ENCODE assay signal across 1 cellular context in genomic region chr6:113356139-113356538, GRCh38.
TF ChIP-seq lines count a peak whose summit lies in the region.

No MANE protein-coding gene starts in this region.

TF ChIP-seq in HepG2, 621 proteins besides CTCF, POLR2A, EP300 and RAD21 (continued from another document and continues in another):
- TF ChIP-seq PBX3 (CRISPR knock-in tag; IDR thresholded peaks at IDR 0.05; ENCODE audit: borderline replicate concordance) = no peak
- TF ChIP-seq SAP130 (CRISPR knock-in tag; IDR thresholded peaks at IDR 0.05; ENCODE audit: low read depth) = peak; percentile 76
- no peak for TF ChIP-seq PRMT3 (CRISPR knock-in tag; IDR thresholded peaks at IDR 0.05; ENCODE audit: borderline replicate concordance, low read depth)
- no peak for TF ChIP-seq ELF1 (CRISPR knock-in tag; IDR thresholded peaks at IDR 0.05)
- no peak for TF ChIP-seq DMTF1 (CRISPR knock-in tag; IDR thresholded peaks at IDR 0.05)
- no peak for TF ChIP-seq ATF2 (CRISPR knock-in tag; IDR thresholded peaks at IDR 0.05)
- no peak for TF ChIP-seq ZNF569 (CRISPR knock-in tag; IDR thresholded peaks at IDR 0.05; ENCODE audit: borderline replicate concordance)
- TF ChIP-seq ZNF264 (CRISPR knock-in tag; IDR thresholded peaks at IDR 0.05) = 0 out of 2 replicates have a peak, but pooled peaks have one; percentile 45
- TF ChIP-seq MIER3 (CRISPR knock-in tag; IDR thresholded peaks at IDR 0.05; ENCODE audit: borderline replicate concordance) = 0 out of 2 replicates have a peak, but pooled peaks have one; percentile 42
- TF ChIP-seq ZNF3 (CRISPR knock-in tag; IDR thresholded peaks at IDR 0.05) = no peak
- no peak for TF ChIP-seq ZNF710 (CRISPR knock-in tag; IDR thresholded peaks at IDR 0.05; ENCODE audit: borderline replicate concordance)
- no peak for TF ChIP-seq ZFP90 (CRISPR knock-in tag; IDR thresholded peaks at IDR 0.05; ENCODE audit: borderline replicate concordance)
- TF ChIP-seq THAP11 (CRISPR knock-in tag; IDR thresholded peaks at IDR 0.05) = peak; percentile 65
- no peak for TF ChIP-seq ZBTB7B (CRISPR knock-in tag; IDR thresholded peaks at IDR 0.05)
- no peak for TF ChIP-seq ZNF7 (CRISPR knock-in tag; IDR thresholded peaks at IDR 0.05)
- TF ChIP-seq DR1 (CRISPR knock-in tag; IDR thresholded peaks at IDR 0.05) = no peak
- no peak for TF ChIP-seq ZNF30 (CRISPR knock-in tag; IDR thresholded peaks at IDR 0.05)
- TF ChIP-seq REL (CRISPR knock-in tag; conservative IDR thresholded peaks at IDR 0.05) = no peak
- 0 out of 2 replicates have a peak, but pooled peaks have one; percentile 42 for TF ChIP-seq DNMT3B (CRISPR knock-in tag; conservative IDR thresholded peaks at IDR 0.05)
- no peak for TF ChIP-seq ZBTB4 (CRISPR knock-in tag; IDR thresholded peaks at IDR 0.05; ENCODE audit: borderline replicate concordance)
- no peak for TF ChIP-seq ZNF546 (CRISPR knock-in tag; conservative IDR thresholded peaks at IDR 0.05)
- no peak for TF ChIP-seq GPBP1L1 (CRISPR knock-in tag; IDR thresholded peaks at IDR 0.05)
- no peak for TF ChIP-seq ZNF773 (CRISPR knock-in tag; IDR thresholded peaks at IDR 0.05; ENCODE audit: borderline replicate concordance)
- no peak for TF ChIP-seq PHF8 (CRISPR knock-in tag; IDR thresholded peaks at IDR 0.05)
- TF ChIP-seq ZNF276 (CRISPR knock-in tag; IDR thresholded peaks at IDR 0.05; ENCODE audit: low read depth) = no peak
- no peak for TF ChIP-seq SETDB1 (CRISPR knock-in tag; IDR thresholded peaks at IDR 0.05; ENCODE audit: borderline replicate concordance)
- TF ChIP-seq ZNF709 (CRISPR knock-in tag; IDR thresholded peaks at IDR 0.05) = no peak
- no peak for TF ChIP-seq ZNF484 (CRISPR knock-in tag; IDR thresholded peaks at IDR 0.05; ENCODE audit: borderline replicate concordance, low read depth)
- TF ChIP-seq ZNF547 (CRISPR knock-in tag; IDR thresholded peaks at IDR 0.05) = no peak
- TF ChIP-seq ZNF790 (CRISPR knock-in tag; IDR thresholded peaks at IDR 0.05; ENCODE audit: borderline replicate concordance) = no peak
- no peak for TF ChIP-seq PAF1 (CRISPR knock-in tag; IDR thresholded peaks at IDR 0.05)
- TF ChIP-seq NFE2L2 (IDR thresholded peaks at IDR 0.05; ENCODE audit: low read length) = no peak
- peak; percentile 91 for TF ChIP-seq PAXIP1 (CRISPR knock-in tag; conservative IDR thresholded peaks at IDR 0.05)
- TF ChIP-seq NCOA2 (CRISPR knock-in tag; IDR thresholded peaks at IDR 0.05) = peak; percentile 71; the same call in 1 of the 2 replicates
- TF ChIP-seq ZNF777 (CRISPR knock-in tag; IDR thresholded peaks at IDR 0.05) = no peak
- TF ChIP-seq HNF4G (IDR thresholded peaks at IDR 0.05; ENCODE audit: borderline replicate concordance, low read depth, low read length) = no peak
- TF ChIP-seq HNF4G (CRISPR knock-in tag; IDR thresholded peaks at IDR 0.05; ENCODE audit: borderline replicate concordance, low read depth) = no peak
- TF ChIP-seq ZNF616 (CRISPR knock-in tag; IDR thresholded peaks at IDR 0.05; ENCODE audit: low read depth) = no peak
- no peak for TF ChIP-seq MAZ (IDR thresholded peaks at IDR 0.05; ENCODE audit: borderline replicate concordance, low read depth, low read length)
- no peak for TF ChIP-seq MAZ (CRISPR knock-in tag; IDR thresholded peaks at IDR 0.05; ENCODE audit: low read depth)
- TF ChIP-seq KLF16 (CRISPR knock-in tag; IDR thresholded peaks at IDR 0.05) = 0 out of 4 replicates have a peak, but pooled peaks of 1 of the 2 experiments have one; percentile 37
- TF ChIP-seq ZHX1 (CRISPR knock-in tag; IDR thresholded peaks at IDR 0.05; ENCODE audit: low read depth) = no peak; the same call in 1 of the 2 replicates
